15 cellular contexts compared by ENCODE assay signal in genomic region chr20:57396638-57397003, GRCh38. TPM values are rescaled to one million over a fixed set of nuclear protein-coding genes. Genes with fewer than 3 reads are reported as not detected.
DNase-seq lines count a peak whose midpoint lies in the region; ATAC-seq and TF ChIP-seq lines count a peak whose summit lies in the region.
"Had no signal": no experiment of that assay in that cellular context is flagged by ENCODE, and none has a peak within 500 bp of the region (broad histone marks: within the 10 kb centered on the region; RNA-seq: fewer than 3 reads in every experiment).

No MANE protein-coding gene starts in this region.

- H3K4me1 Mint-ChIP-seq in activated CD4-positive, alpha-beta T cell treated with anti-CD3 and anti-CD28 coated beads for 36 hours = peaks cover 81% of the 10 kb centered on the region
- H3K4me1 Mint-ChIP-seq in WTC11 = peaks cover 35% of the 10 kb centered on the region
- H3K4me1 Mint-ChIP-seq in stimulated activated effector memory CD8-positive, alpha-beta T cell treated with anti-CD3 and anti-CD28 coated beads, Interleukin-12 subunit alpha, Interleukin-12 subunit beta, amount 100 ng/mL, for 72 hours = peaks cover 83% of the 10 kb centered on the region

- no peak for TF ChIP-seq POLR2A in adrenal gland (IDR thresholded peaks at IDR 0.05)

- POLR2A ChIA-PET in activated CD4-positive, alpha-beta T cell treated with anti-CD3 and anti-CD28 coated beads for 36 hours (lab: Charles Lee) = no interaction called here
- POLR2A ChIA-PET in WTC11 (lab: Charles Lee) = no interaction called here

- no peak for TF ChIP-seq CTCF in WTC11 (IDR thresholded peaks at IDR 0.05)
- no peak for TF ChIP-seq CTCF in heart right ventricle (IDR thresholded peaks at IDR 0.05)
- TF ChIP-seq CTCF in adrenal gland (IDR thresholded peaks at IDR 0.05) = no peak

- peak overlapping the region in 8 of 10 donors; percentile 67 to 97 (median 91) for H3K27ac ChIP-seq in heart right ventricle
- H3K27ac ChIP-seq in adrenal gland = peak overlapping the region in 2 of 5 donors; percentile 10 to 41

- intact Hi-C loops in activated CD4-positive, alpha-beta T cell treated with anti-CD3 and anti-CD28 coated beads for 36 hours (cut with DNase I, micrococcal nuclease) = loop anchor here (5.0 to 10.0 kb wide), 4 partner anchors 101 to 1498 kb away; partner anchors contain the start of genes CASS4 (in 1 of the 2) and PMEPA1 (in 1 of the 2)
- intact Hi-C loops in heart right ventricle (cut with DNase I) (loop anchor here in 4 of 10 donors (5.0 kb wide), 2 partner anchors 36 to 41 kb away; no protein-coding TSS in a partner anchor), adrenal gland (cut with DNase I) (no loop called here)

- DNase-seq in activated CD4-positive, alpha-beta T cell treated with anti-CD3 and anti-CD28 coated beads for 36 hours = no peak
- DNase-seq in activated CD4-positive, alpha-beta T cell treated with anti-CD3 and anti-CD28 coated beads, Interleukin-2, amount 50 U/mL, for 1 hour = no peak
- DNase-seq in WTC11 (ENCODE audit: low spot score) (no peak), heart right ventricle (no peak), adrenal gland (no peak)
- DNase-seq in stimulated activated effector memory CD8-positive, alpha-beta T cell treated with anti-CD3 and anti-CD28 coated beads, Interleukin-12 subunit alpha, Interleukin-12 subunit beta, amount 100 ng/mL, for 72 hours (ENCODE audit: low spot score in 2 of 2) = no peak
- DNase-seq: 8988T, H7, NCI-H187, NCI-H82 had no signal

- peaks cover 0 to 69% (median 15%) of the 10 kb centered on the region in 9 donors for H3K36me3 ChIP-seq in heart right ventricle
- H3K36me3 ChIP-seq in adrenal gland (replicated peaks in 1 of 2) = peaks cover 0 to 4% of the 10 kb centered on the region in 2 donors
- H3K36me3 ChIP-seq: ovary had no signal

- peaks cover 26 to 97% (median 92%) of the 10 kb centered on the region in 9 donors for H3K4me1 ChIP-seq in heart right ventricle
- H3K4me1 ChIP-seq in adrenal gland (replicated peaks in 1 of 2) = peaks cover 25 to 60% of the 10 kb centered on the region in 2 donors

- CTCF ChIA-PET in activated CD4-positive, alpha-beta T cell treated with anti-CD3 and anti-CD28 coated beads for 36 hours (lab: Charles Lee) = interaction anchor here (3.0 kb wide), 1 partner anchor 7 kb away, joined by 15 read pairs; no protein-coding TSS in a partner anchor
- CTCF ChIA-PET in WTC11 (lab: Charles Lee) = interaction anchor here (1.4 kb wide), 1 partner anchor 25 kb away, joined by 3 read pairs; no protein-coding TSS in a partner anchor

- H3K9me3 Mint-ChIP-seq in activated CD4-positive, alpha-beta T cell treated with anti-CD3 and anti-CD28 coated beads for 36 hours (ENCODE audit: low read depth) = no peaks in the 10 kb centered on the region
- no peaks in the 10 kb centered on the region for H3K9me3 Mint-ChIP-seq in WTC11
- H3K9me3 Mint-ChIP-seq in stimulated activated effector memory CD8-positive, alpha-beta T cell treated with anti-CD3 and anti-CD28 coated beads, Interleukin-12 subunit alpha, Interleukin-12 subunit beta, amount 100 ng/mL, for 72 hours = no peaks in the 10 kb centered on the region

- H3K4me3 Mint-ChIP-seq in activated CD4-positive, alpha-beta T cell treated with anti-CD3 and anti-CD28 coated beads for 36 hours = peak overlapping the region; percentile 74
- H3K4me3 Mint-ChIP-seq in WTC11 = no peak overlapping the region
- peak overlapping the region; percentile 73 for H3K4me3 Mint-ChIP-seq in stimulated activated effector memory CD8-positive, alpha-beta T cell treated with anti-CD3 and anti-CD28 coated beads, Interleukin-12 subunit alpha, Interleukin-12 subunit beta, amount 100 ng/mL, for 72 hours

- no peak for ATAC-seq in activated CD4-positive, alpha-beta T cell treated with anti-CD3 and anti-CD28 coated beads for 36 hours
- ATAC-seq in WTC11 (no peak), heart right ventricle (no peak), HG03196 (IDR thresholded peaks at IDR 0.05; ENCODE audit: unreplicated experiment) (no peak), GM19452 (IDR thresholded peaks at IDR 0.05; ENCODE audit: unreplicated experiment) (no peak)
- ATAC-seq in stimulated activated effector memory CD8-positive, alpha-beta T cell treated with anti-CD3 and anti-CD28 coated beads, Interleukin-12 subunit alpha, Interleukin-12 subunit beta, amount 100 ng/mL, for 72 hours = no peak
- ATAC-seq: left lung had no signal

- H3K36me3 Mint-ChIP-seq in activated CD4-positive, alpha-beta T cell treated with anti-CD3 and anti-CD28 coated beads for 36 hours (ENCODE audit: low read depth) = peaks cover 88% of the 10 kb centered on the region
- peaks cover 51% of the 10 kb centered on the region for H3K36me3 Mint-ChIP-seq in WTC11
- H3K36me3 Mint-ChIP-seq in stimulated activated effector memory CD8-positive, alpha-beta T cell treated with anti-CD3 and anti-CD28 coated beads, Interleukin-12 subunit alpha, Interleukin-12 subunit beta, amount 100 ng/mL, for 72 hours = peaks cover 99% of the 10 kb centered on the region

- H3K9me3 ChIP-seq in heart right ventricle = no peaks in the 10 kb centered on the region
- no peaks in the 10 kb centered on the region for H3K9me3 ChIP-seq in adrenal gland (replicated peaks in 1 of 3)
- H3K9me3 ChIP-seq: left lung, ovary, SJSA1 had no signal

- 89 to 91% methylated on average over 6 of the region's 6 CpGs for WGBS in heart right ventricle, 2 donors
- 81 to 89% (median 86%) methylated on average over 4 to 6 of the region's 6 CpGs for WGBS in adrenal gland, 4 donors

- H3K27me3 ChIP-seq in heart right ventricle (no peaks in the 10 kb centered on the region), adrenal gland (no peaks in the 10 kb centered on the region)
- H3K27me3 ChIP-seq: left lung, ovary, SJSA1 had no signal

- no peaks in the 10 kb centered on the region for H3K27me3 Mint-ChIP-seq in activated CD4-positive, alpha-beta T cell treated with anti-CD3 and anti-CD28 coated beads for 36 hours
- no peaks in the 10 kb centered on the region for H3K27me3 Mint-ChIP-seq in WTC11 (ENCODE audit: low read depth)

- H3K27ac Mint-ChIP-seq in activated CD4-positive, alpha-beta T cell treated with anti-CD3 and anti-CD28 coated beads for 36 hours = peak overlapping the region; percentile 99
- H3K27ac Mint-ChIP-seq in WTC11 = 0 out of 2 replicates have a peak overlapping the region, but pooled peaks have one; percentile 27
- no peak overlapping the region for H3K27ac Mint-ChIP-seq in stimulated activated effector memory CD8-positive, alpha-beta T cell treated with anti-CD3 and anti-CD28 coated beads, Interleukin-12 subunit alpha, Interleukin-12 subunit beta, amount 100 ng/mL, for 72 hours

- H3K4me3 ChIP-seq in heart right ventricle (no peak overlapping the region), adrenal gland (no peak overlapping the region)
- H3K4me3 ChIP-seq: left lung, ovary, SJSA1 had no signal

TF ChIP-seq in WTC11, 78 proteins besides CTCF, POLR2A, EP300 and RAD21:
- peak; percentile 59; the same call in 1 of the 2 replicates for TF ChIP-seq GTF2I (CRISPR knock-in tag; conservative IDR thresholded peaks at IDR 0.05)
- no peak for TF ChIP-seq NFYB (CRISPR knock-in tag; conservative IDR thresholded peaks at IDR 0.05; ENCODE audit: low read depth)
- TF ChIP-seq JUN (CRISPR knock-in tag; IDR thresholded peaks at IDR 0.05) = no peak

RNA-seq across cellular contexts. Expression of gene RBM38, which starts 5.4 kb away (rescaled TPM):
- 100 to 1,000 TPM in 1 of 2 experiments, 10 to 100 TPM in 1; 96.5 to 101 TPM for total RNA-seq in activated CD4-positive, alpha-beta T cell treated with anti-CD3 and anti-CD28 coated beads for 36 hours
- 60.5 to 69.0 TPM (median 61.1 TPM) in 3 replicates for total RNA-seq in WTC11 (2021)
- 100 to 1,000 TPM in 1 of 10 donors, 10 to 100 TPM in 9; 35.5 to 119 (median 50.2) TPM for total RNA-seq in heart right ventricle
- polyA plus RNA-seq in heart right ventricle = 100 to 1,000 TPM in 1 of 2 donors, 10 to 100 TPM in 1; 47.6 to 104 TPM
- 10 to 100 TPM in 7 of 8 donors, 1 to 10 TPM in 1; 7.2 to 25.9 (median 14.1) TPM for total RNA-seq in adrenal gland
- polyA plus RNA-seq in adrenal gland = 10 to 100 TPM in 2 of 3 donors, 1 to 10 TPM in 1; 3.0 to 24.1 (median 10.5) TPM

RNA-seq across cellular contexts. Expression of gene RAE1, which starts 45.6 kb away (rescaled TPM):
- 10 to 100 TPM; 42.7 to 48.9 TPM for total RNA-seq in activated CD4-positive, alpha-beta T cell treated with anti-CD3 and anti-CD28 coated beads for 36 hours
- 31.3 to 33.4 TPM (median 31.4 TPM) in 3 replicates for total RNA-seq in WTC11 (2021)
- total RNA-seq in heart right ventricle = 10 to 100 TPM; 11.8 to 19.9 (median 15.5) TPM
- polyA plus RNA-seq in heart right ventricle = 10 to 100 TPM in 1 of 2 donors, 1 to 10 TPM in 1; 6.2 to 18.9 TPM
- total RNA-seq in adrenal gland = 10 to 100 TPM; 14.4 to 25.9 (median 22.5) TPM
- 10 to 100 TPM in 1 of 3 donors, 1 to 10 TPM in 2; 8.8 to 46.9 (median 9.7) TPM for polyA plus RNA-seq in adrenal gland

Comparison
In these comparisons a context has a peak if more than half of its experiments do, and no peak if none do; other contexts are left out.
1. intact Hi-C loops: an anchor here in activated CD4-positive, alpha-beta T cell treated with anti-CD3 and anti-CD28 coated beads for 36 hours (5.0 to 10.0 kb wide); none called in adrenal gland.